ENCODE assay signal across 8 cellular contexts in the genomic region with DNA sequence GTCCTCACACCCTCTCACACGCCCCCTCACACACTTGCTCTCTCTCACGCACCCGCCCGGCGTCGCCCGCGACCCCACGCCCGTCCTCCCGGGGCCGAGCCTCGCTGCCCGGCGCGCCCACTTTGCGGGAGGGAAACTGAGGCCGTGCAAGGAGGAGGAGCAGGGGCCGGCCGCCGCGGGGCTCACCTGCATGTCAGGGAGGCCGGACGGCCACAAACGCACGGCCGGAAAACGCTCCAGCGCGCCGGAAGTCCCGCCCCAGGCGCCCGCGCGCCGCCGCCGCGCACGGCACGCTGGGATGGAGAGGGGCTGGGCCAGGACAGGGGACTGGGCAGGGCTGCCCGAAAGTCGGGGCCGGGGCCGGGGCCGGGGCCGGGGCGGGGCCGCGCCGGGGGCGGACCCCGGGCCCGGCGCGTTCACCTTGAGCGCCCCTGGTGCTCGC. TPM values are rescaled to one million over a fixed set of nuclear protein-coding genes. Genes with fewer than 3 reads are reported as not detected.
DNase-seq lines count a peak whose midpoint lies in the region; ATAC-seq and TF ChIP-seq lines count a peak whose summit lies in the region.

A gene (minus strand): TSS at position 222 of the 442 bp plus-strand sequence. CDS start 5,994 bp downstream, outside the sequence.

- peak within 1 kb of the TSS; percentile 90 for H3K27ac ChIP-seq in lower lobe of right lung

- CTCF ChIA-PET in activated CD4-positive, alpha-beta memory T cell treated with anti-CD3 and anti-CD28 coated beads for 36 hours (lab: Charles Lee) = interaction anchor here (0.6 to 1.6 kb wide), 4 partner anchors 9 to 67 kb away, joined by 3 to 9 read pairs (median 3); a partner anchor contains a TSS

- no peaks in the 10 kb centered on the region for H3K27me3 Mint-ChIP-seq in activated CD4-positive, alpha-beta memory T cell treated with anti-CD3 and anti-CD28 coated beads for 36 hours

- H3K4me1 Mint-ChIP-seq in activated CD4-positive, alpha-beta memory T cell treated with anti-CD3 and anti-CD28 coated beads for 36 hours (ENCODE audit: low read depth) = peaks cover 14% of the 10 kb centered on the region

- ATAC-seq in GM19324 (IDR thresholded peaks at IDR 0.05; ENCODE audit: low FRiP score, unreplicated experiment) = peak; percentile 90
- peak; percentile 80 for ATAC-seq in HG03460 (IDR thresholded peaks at IDR 0.05; ENCODE audit: unreplicated experiment)
- ATAC-seq in lower lobe of right lung = peak; percentile 95 to 98

- TF ChIP-seq CTCF in BE2C (IDR thresholded peaks at IDR 0.05; ENCODE audit: low read depth, low read length) (no peak), lower lobe of right lung (IDR thresholded peaks at IDR 0.05) (no peak)

- no peaks in the 10 kb centered on the region for H3K9me3 ChIP-seq in BE2C
- no peaks in the 10 kb centered on the region for H3K9me3 ChIP-seq in lower lobe of right lung

- POLR2A ChIA-PET in activated CD4-positive, alpha-beta memory T cell treated with anti-CD3 and anti-CD28 coated beads for 36 hours (lab: Charles Lee) = interaction anchor here (1.2 to 1.5 kb wide), 2 partner anchors 9 to 18 kb away, joined by 4 read pairs; no protein-coding TSS in a partner anchor

- no peaks in the 10 kb centered on the region for H3K36me3 ChIP-seq in BE2C
- no peaks in the 10 kb centered on the region for H3K36me3 ChIP-seq in lower lobe of right lung

- peak within 1 kb of the TSS; percentile 89 for H3K4me3 Mint-ChIP-seq in activated CD4-positive, alpha-beta memory T cell treated with anti-CD3 and anti-CD28 coated beads for 36 hours

- DNase-seq in BE2C (peak; percentile 83), NCI-H526 treated with DMSO at 0.1 percent for 48 hours (lab: John Stamatoyannopoulos, UW) (peak; percentile 75), ecto neural progenitor cell (ENCODE audit: low spot score) (peak; percentile 93), lower lobe of right lung (peak; percentile 90)
- peak; percentile 92 for DNase-seq in activated CD4-positive, alpha-beta memory T cell treated with anti-CD3 and anti-CD28 coated beads for 36 hours
- peak; percentile 75 to 87 (median 82) for DNase-seq in stimulated activated CD4-positive, alpha-beta T cell treated with anti-CD3 and anti-CD28 coated beads, TNF-alpha, amount 100 ng/mL, for 24 hours (ENCODE audit: low read depth in 3 of 3)

- peak within 1 kb of the TSS; percentile 76 for H3K27ac Mint-ChIP-seq in activated CD4-positive, alpha-beta memory T cell treated with anti-CD3 and anti-CD28 coated beads for 36 hours

- H3K27me3 ChIP-seq in BE2C (no peaks in the 10 kb centered on the region), lower lobe of right lung (ENCODE audit: low read depth) (no peaks in the 10 kb centered on the region)

- H3K4me1 ChIP-seq in BE2C = no peaks in the 10 kb centered on the region
- peaks cover 17% of the 10 kb centered on the region for H3K4me1 ChIP-seq in lower lobe of right lung

- peaks cover 2% of the 10 kb centered on the region for H3K36me3 Mint-ChIP-seq in activated CD4-positive, alpha-beta memory T cell treated with anti-CD3 and anti-CD28 coated beads for 36 hours

- no peaks in the 10 kb centered on the region for H3K9me3 Mint-ChIP-seq in activated CD4-positive, alpha-beta memory T cell treated with anti-CD3 and anti-CD28 coated beads for 36 hours

- H3K4me3 ChIP-seq in BE2C (ENCODE audit: low read depth, low read length) (peak within 1 kb of the TSS; percentile 64), lower lobe of right lung (peak within 1 kb of the TSS; percentile 81)

- intact Hi-C loops in activated CD4-positive, alpha-beta memory T cell treated with anti-CD3 and anti-CD28 coated beads for 36 hours (cut with micrococcal nuclease) = loop anchor here (1.0 to 2.0 kb wide), 2 partner anchors 16 to 68 kb away; a partner anchor contains a TSS
- intact Hi-C loops in lower lobe of right lung (cut with DNase I) = no loop called here

RNA-seq across cellular contexts. Expression of the gene that starts here (rescaled TPM):
- 127 TPM for polyA plus RNA-seq in BE2C (2012; ENCODE audit: insufficient read depth, insufficient read length, low read depth)
- total RNA-seq in activated CD4-positive, alpha-beta memory T cell treated with anti-CD3 and anti-CD28 coated beads for 36 hours = 10 to 100 TPM; 61.5 to 61.6 TPM
- 65.0 TPM for total RNA-seq in lower lobe of right lung

Comparison
In these comparisons a context has a peak if more than half of its experiments do, and no peak if none do; other contexts are left out.
1. Peak in every context shown above with its lines: DNase-seq, ATAC-seq, H3K4me3 ChIP-seq and H3K27ac ChIP-seq.